Comparison of ENCODE assay signal across 16 cellular contexts in genomic region chr20:43662943-43663655, GRCh38. TPM values are rescaled to one million over a fixed set of nuclear protein-coding genes. Genes with fewer than 3 reads are reported as not detected.
DNase-seq lines count a peak whose midpoint lies in the region; ATAC-seq and TF ChIP-seq lines count a peak whose summit lies in the region.
"Had no signal": no experiment of that assay in that cellular context is flagged by ENCODE, and none has a peak within 500 bp of the region (broad histone marks: within the 10 kb centered on the region; RNA-seq: fewer than 3 reads in every experiment).

No MANE protein-coding gene starts in this region.

- no peaks in the 10 kb centered on the region for H3K9me3 Mint-ChIP-seq in MCF 10A (ENCODE audit: unreplicated experiment)
- H3K9me3 Mint-ChIP-seq: nephron progenitor cell had no signal

- H3K27me3 ChIP-seq in breast epithelium (peaks cover 0 to 8% of the 10 kb centered on the region in 2 donors), SJCRH30 (no peaks in the 10 kb centered on the region), foreskin keratinocyte (no peaks in the 10 kb centered on the region), brain microvascular endothelial cell (replicated peaks) (no peaks in the 10 kb centered on the region)

- CTCF ChIA-PET in MCF 10A (lab: Yijun Ruan, JAX) = interaction anchor here (0.6 to 1.5 kb wide), 8 partner anchors 29 to 424 kb away, joined by 3 to 5 read pairs (median 3); partner anchors contain the start of gene SRSF6

- DNase-seq in MCF 10A (ENCODE audit: unreplicated experiment) (peak; percentile 74), breast epithelium (ENCODE audit: low spot score in 2 of 2) (no peak), SJCRH30 (peak; percentile 90 to 91), foreskin keratinocyte (peak; percentile 90 to 96), brain microvascular endothelial cell (no peak), MV-4-11 (lab: John Stamatoyannopoulos, UW) (no peak)
- DNase-seq in stimulated activated CD4-positive, alpha-beta T cell treated with anti-CD3 and anti-CD28 coated beads, Interleukin-4, amount 100 ng/mL, for 4 hours = no peak
- DNase-seq: activated CD4-positive, alpha-beta T cell treated with anti-CD3 and anti-CD28 coated beads for 1 hour; activated T-cell treated with anti-CD3 and anti-CD28 coated beads for 4 hours; Calu3; GOT3; MM.1S; nephron progenitor cell had no signal

- no peaks in the 10 kb centered on the region for H3K4me1 Mint-ChIP-seq in MCF 10A (ENCODE audit: insufficient read depth, unreplicated experiment)

- no peaks in the 10 kb centered on the region for H3K27me3 Mint-ChIP-seq in MCF 10A (ENCODE audit: insufficient read depth, unreplicated experiment)

- TF ChIP-seq POLR2A in breast epithelium (IDR thresholded peaks at IDR 0.05) = no peak

- H3K4me3 ChIP-seq in breast epithelium (no peak overlapping the region), SJCRH30 (no peak overlapping the region), brain microvascular endothelial cell (ENCODE audit: low read depth, low read length) (no peak overlapping the region)
- H3K4me3 ChIP-seq: A549, skin epidermis had no signal

- in situ Hi-C loops in brain microvascular endothelial cell (cut with HindIII; ENCODE audit: low pct_ligation_motif_present, low sequenced_read_pairs) = no loop called here

- H3K4me1 ChIP-seq in breast epithelium (peaks cover 5% of the 10 kb centered on the region in 2 donors), SJCRH30 (peaks cover 27% of the 10 kb centered on the region), foreskin keratinocyte (no peaks in the 10 kb centered on the region)

- peak; percentile 91 for ATAC-seq in foreskin keratinocyte
- ATAC-seq in HG02571 (IDR thresholded peaks at IDR 0.05; ENCODE audit: unreplicated experiment) = no peak
- ATAC-seq: A549 had no signal

- intact Hi-C loops in MCF 10A (cut with micrococcal nuclease) (no loop called here), breast epithelium (cut with DNase I; ENCODE audit: low total_unique reads) (no loop called here)

- no peaks in the 10 kb centered on the region for H3K36me3 Mint-ChIP-seq in MCF 10A (ENCODE audit: insufficient read depth, unreplicated experiment)

- H3K36me3 ChIP-seq in breast epithelium = no peaks in the 10 kb centered on the region
- H3K36me3 ChIP-seq in SJCRH30 = no peaks in the 10 kb centered on the region
- no peaks in the 10 kb centered on the region for H3K36me3 ChIP-seq in brain microvascular endothelial cell (replicated peaks)

- POLR2A ChIA-PET in MCF 10A (lab: Yijun Ruan, JAX) = interaction anchor here (0.6 to 1.9 kb wide), 2 partner anchors 72 to 172 kb away, joined by 3 to 9 read pairs; partner anchors contain the start of gene IFT52

- TF ChIP-seq CTCF in MCF 10A (IDR thresholded peaks at IDR 0.05; ENCODE audit: unreplicated experiment) (no peak), breast epithelium (IDR thresholded peaks at IDR 0.05) (no peak), foreskin keratinocyte (conservative IDR thresholded peaks at IDR 0.05) (no peak), brain microvascular endothelial cell (IDR thresholded peaks at IDR 0.05; ENCODE audit: low read depth, low read length, missing control alignments) (no peak)

- H3K27ac ChIP-seq in breast epithelium = no peak overlapping the region
- no peak overlapping the region for H3K27ac ChIP-seq in SJCRH30
- H3K27ac ChIP-seq in foreskin keratinocyte = no peak overlapping the region
- no peak overlapping the region for H3K27ac ChIP-seq in brain microvascular endothelial cell
- H3K27ac ChIP-seq: A549, skin epidermis had no signal

- no peak overlapping the region for H3K4me3 Mint-ChIP-seq in MCF 10A (ENCODE audit: unreplicated experiment)
- H3K4me3 Mint-ChIP-seq: nephron progenitor cell had no signal

- no TSS peak for BruUV-seq in MCF 10A (replicated peaks; lab: Mats Ljungman, UMichigan)

- H3K27ac Mint-ChIP-seq in MCF 10A (ENCODE audit: low read depth, unreplicated experiment) = no peak overlapping the region
- H3K27ac Mint-ChIP-seq: nephron progenitor cell had no signal

- H3K9me3 ChIP-seq in breast epithelium (no peaks in the 10 kb centered on the region), SJCRH30 (replicated peaks) (no peaks in the 10 kb centered on the region)
- H3K9me3 ChIP-seq: A549 had no signal

RNA-seq across cellular contexts. Expression of gene MYBL2, which starts 3.8 kb away (rescaled TPM):
- 16.4 and 44.3 TPM in 2 replicates for total RNA-seq in MCF 10A (2022)
- under 1 TPM in 2 of 3 donors, not detected in 1; 0.32 to 0.44 TPM for total RNA-seq in breast epithelium
- 181 and 191 TPM in 2 replicates for total RNA-seq in SJCRH30 (2014; rRNA removed; shearing (Covaris generic))
- total RNA-seq in foreskin keratinocyte = 46.7 and 66.7 TPM in 2 replicates
- polyA plus RNA-seq in foreskin keratinocyte = 60.5 and 74.9 TPM in 2 replicates

Comparison
In these comparisons a context has a peak if more than half of its experiments do, and no peak if none do; other contexts are left out.
1. DNase-seq: peak in MCF 10A (single experiment), SJCRH30 (2 of 2) and foreskin keratinocyte (2 of 2); none in breast epithelium (0 of 2), stimulated activated CD4-positive, alpha-beta T cell treated with anti-CD3 and anti-CD28 coated beads, Interleukin-4, amount 100 ng/mL, for 4 hours (0 of 2), brain microvascular endothelial cell (single experiment) and MV-4-11 (single experiment).
2. RNA of gene MYBL2, which starts 3.8 kb away (total RNA-seq): 181 to 191 TPM in SJCRH30, 46.7 to 66.7 TPM in foreskin keratinocyte and 16.4 to 44.3 TPM in MCF 10A; 0.32 to 0.44 TPM in breast epithelium; every median in the first group is over 10 times any median in the second.